Comparison of ENCODE assay signal across 13 cellular contexts in the genomic region with DNA sequence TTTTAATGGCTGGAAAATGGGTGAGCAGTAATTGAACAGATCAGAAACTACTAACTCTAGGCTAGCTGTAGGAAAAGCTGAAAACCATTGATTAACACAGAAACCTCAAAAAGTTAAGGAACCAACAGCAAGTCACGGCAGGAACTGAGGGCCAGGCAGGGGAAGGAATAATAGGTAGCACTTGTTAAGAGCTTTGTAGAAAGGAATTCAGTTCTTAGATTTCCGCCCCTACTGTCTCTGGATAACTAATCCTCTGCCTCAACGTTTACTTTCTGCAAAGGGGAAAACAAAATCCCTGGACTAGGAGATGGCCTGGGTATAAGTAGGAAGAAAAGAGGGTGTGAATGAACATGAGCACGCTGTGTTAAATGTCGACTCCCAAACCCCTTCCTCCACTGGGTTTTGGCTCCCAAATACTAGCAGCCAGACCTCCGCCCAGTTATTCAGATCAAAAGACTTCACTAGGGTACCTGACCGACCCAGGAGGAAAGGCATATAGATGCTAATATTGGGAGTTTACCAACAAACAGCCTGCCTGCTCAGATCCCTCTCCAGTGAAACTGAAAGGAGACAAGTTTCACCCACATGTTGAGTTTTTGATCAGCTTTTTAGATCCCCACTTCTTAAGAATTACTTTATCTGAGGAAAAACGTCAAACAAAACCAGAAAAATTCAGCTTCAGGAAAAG. TPM values are rescaled to one million over a fixed set of nuclear protein-coding genes. Genes with fewer than 3 reads are reported as not detected.
DNase-seq lines count a peak whose midpoint lies in the region; ATAC-seq, FAIRE-seq and TF ChIP-seq lines count a peak whose summit lies in the region.
"Had no signal": no experiment of that assay in that cellular context is flagged by ENCODE, and none has a peak within 500 bp of the region (broad histone marks: within the 10 kb centered on the region; RNA-seq: fewer than 3 reads in every experiment).

No MANE protein-coding gene starts in this region.

- 69 to 73% (median 70%) methylated on average over 8 of the region's 8 CpGs for WGBS in psoas muscle, 3 donors
- WGBS in spleen, 5 donors: 66 to 81% (median 75%) methylated on average over 8 of the region's 8 CpGs

- ATAC-seq in GM21717 (IDR thresholded peaks at IDR 0.05; ENCODE audit: unreplicated experiment): peak; percentile 56
- ATAC-seq in psoas muscle: no peak
- ATAC-seq in GM18505 (IDR thresholded peaks at IDR 0.05; ENCODE audit: unreplicated experiment): no peak
- ATAC-seq: left lobe of liver had no signal

- peaks cover 33% of the 10 kb centered on the region for H3K36me3 Mint-ChIP-seq in activated CD4-positive, alpha-beta memory T cell treated with anti-CD3 and anti-CD28 coated beads, Interleukin-2, amount 10 ng/mL, durations not matched to agents 7 days and 5 days (ENCODE audit: low read depth)
- no peaks in the 10 kb centered on the region for H3K36me3 Mint-ChIP-seq in mesothelial cell of epicardium

- H3K4me3 Mint-ChIP-seq in activated CD4-positive, alpha-beta memory T cell treated with anti-CD3 and anti-CD28 coated beads, Interleukin-2, amount 10 ng/mL, durations not matched to agents 7 days and 5 days: peak overlapping the region; percentile 60
- no peak overlapping the region for H3K4me3 Mint-ChIP-seq in mesothelial cell of epicardium
- H3K4me3 Mint-ChIP-seq: HFFc6 had no signal

- TF ChIP-seq CTCF in mesothelial cell of epicardium (IDR thresholded peaks at IDR 0.05; ENCODE audit: unreplicated experiment) (no peak), psoas muscle (IDR thresholded peaks at IDR 0.05) (no peak), spleen (IDR thresholded peaks at IDR 0.05 in 8 of 11, conservative IDR thresholded peaks at IDR 0.05 in 3 of 11) (no peak)

- peak; percentile 65 for FAIRE-seq in GM12891 (lab: Jason Lieb, UNC)

- DNase-seq in GM12891 (ENCODE audit: insufficient read length, low spot score): no peak
- no peak for DNase-seq in activated CD4-positive, alpha-beta memory T cell treated with anti-CD3 and anti-CD28 coated beads, Interleukin-2, amount 10 ng/mL, durations not matched to agents 7 days and 5 days
- DNase-seq in mesothelial cell of epicardium (ENCODE audit: low spot score in 2 of 2, unreplicated experiment in 2 of 2): no peak
- DNase-seq in psoas muscle: no peak
- DNase-seq in spleen: no peak
- DNase-seq in retina: no peak
- DNase-seq: HFFc6, NCI-H1436, ovary, transverse colon had no signal

- peaks cover 85% of the 10 kb centered on the region for H3K4me1 Mint-ChIP-seq in activated CD4-positive, alpha-beta memory T cell treated with anti-CD3 and anti-CD28 coated beads, Interleukin-2, amount 10 ng/mL, durations not matched to agents 7 days and 5 days
- peaks cover 65% of the 10 kb centered on the region for H3K4me1 Mint-ChIP-seq in mesothelial cell of epicardium

- H3K4me1 ChIP-seq in psoas muscle (peaks cover 45% of the 10 kb centered on the region), spleen (peaks cover 0 to 93% (median 43%) of the 10 kb centered on the region in 6 donors)

- H3K4me3 ChIP-seq in psoas muscle (no peak overlapping the region), spleen (no peak overlapping the region)
- H3K4me3 ChIP-seq: ovary, transverse colon had no signal

- POLR2A ChIA-PET in activated CD4-positive, alpha-beta memory T cell treated with anti-CD3 and anti-CD28 coated beads, Interleukin-2, amount 10 ng/mL, durations not matched to agents 7 days and 5 days (lab: Charles Lee): interaction anchor here (1.1 to 2.0 kb wide), 4 partner anchors 9 to 47 kb away, joined by 3 to 18 read pairs (median 10); partner anchors contain the start of gene SMAD2

- H3K27ac ChIP-seq in psoas muscle: no peak overlapping the region
- no peak overlapping the region for H3K27ac ChIP-seq in spleen
- H3K27ac ChIP-seq: ovary, transverse colon had no signal

- intact Hi-C loops in psoas muscle (cut with DNase I) (no loop called here), spleen (cut with DNase I; ENCODE audit: low total_unique reads) (no loop called here)

- peak overlapping the region; percentile 72 for H3K27ac Mint-ChIP-seq in activated CD4-positive, alpha-beta memory T cell treated with anti-CD3 and anti-CD28 coated beads, Interleukin-2, amount 10 ng/mL, durations not matched to agents 7 days and 5 days
- H3K27ac Mint-ChIP-seq in mesothelial cell of epicardium: peak overlapping the region; percentile 19
- H3K27ac Mint-ChIP-seq: HFFc6 had no signal

- H3K36me3 ChIP-seq in psoas muscle (ENCODE audit: insufficient read depth in 1 of 2, low read depth in 1 of 2) (no peaks in the 10 kb centered on the region), spleen (peaks cover 0 to 5% (median 0%) of the 10 kb centered on the region in 6 donors)
- H3K36me3 ChIP-seq: ovary, transverse colon had no signal

- no peak for TF ChIP-seq POLR2A in GM12891 (IDR thresholded peaks at IDR 0.05; ENCODE audit: low read depth, low read length)
- TF ChIP-seq POLR2A in spleen (IDR thresholded peaks at IDR 0.05): no peak
- TF ChIP-seq POLR2A in GM18505 (IDR thresholded peaks at IDR 0.05; ENCODE audit: borderline replicate concordance, extremely low read depth, insufficient read depth, insufficient read length): no peak

- no peaks in the 10 kb centered on the region for H3K9me3 Mint-ChIP-seq in activated CD4-positive, alpha-beta memory T cell treated with anti-CD3 and anti-CD28 coated beads, Interleukin-2, amount 10 ng/mL, durations not matched to agents 7 days and 5 days
- no peaks in the 10 kb centered on the region for H3K9me3 Mint-ChIP-seq in mesothelial cell of epicardium
- H3K9me3 Mint-ChIP-seq: HFFc6 had no signal

- CTCF ChIA-PET in activated CD4-positive, alpha-beta memory T cell treated with anti-CD3 and anti-CD28 coated beads, Interleukin-2, amount 10 ng/mL, durations not matched to agents 7 days and 5 days (lab: Charles Lee): interaction anchor here (0.8 kb wide), 1 partner anchor 13 kb away, joined by 3 read pairs; no protein-coding TSS in a partner anchor

- no peaks in the 10 kb centered on the region for H3K9me3 ChIP-seq in psoas muscle
- H3K9me3 ChIP-seq in spleen: no peaks in the 10 kb centered on the region
- H3K9me3 ChIP-seq: ovary, transverse colon had no signal

- H3K27me3 Mint-ChIP-seq in activated CD4-positive, alpha-beta memory T cell treated with anti-CD3 and anti-CD28 coated beads, Interleukin-2, amount 10 ng/mL, durations not matched to agents 7 days and 5 days: no peaks in the 10 kb centered on the region
- no peaks in the 10 kb centered on the region for H3K27me3 Mint-ChIP-seq in mesothelial cell of epicardium (ENCODE audit: low read depth)

- H3K27me3 ChIP-seq in psoas muscle (ENCODE audit: insufficient read depth in 3 of 3, low read length in 2 of 3) (no peaks in the 10 kb centered on the region), spleen (replicated peaks in 1 of 7) (no peaks in the 10 kb centered on the region)
- H3K27me3 ChIP-seq: ovary, transverse colon had no signal

TF ChIP-seq in GM12891, 5 proteins besides CTCF, POLR2A, EP300 and RAD21:
- TF ChIP-seq TAF1 (IDR thresholded peaks at IDR 0.05; ENCODE audit: low read depth, low read length): no peak
- TF ChIP-seq PAX5 (IDR thresholded peaks at IDR 0.05; ENCODE audit: insufficient read depth, low read length, severe bottlenecking): no peak
- TF ChIP-seq POU2F2 (IDR thresholded peaks at IDR 0.05; ENCODE audit: low read depth, low read length): no peak
- TF ChIP-seq SPI1 (IDR thresholded peaks at IDR 0.05; ENCODE audit: low read depth, low read length): no peak
- TF ChIP-seq POLR2AphosphoS5 (IDR thresholded peaks at IDR 0.05; ENCODE audit: low read depth, low read length): no peak

RNA-seq across cellular contexts. Expression of gene SMAD2, which starts 12.4 kb away (rescaled TPM):
- polyA plus RNA-seq in GM12891 (2012; ENCODE audit: low read depth, missing spikeins): 60.6 TPM
- total RNA-seq in activated CD4-positive, alpha-beta memory T cell treated with anti-CD3 and anti-CD28 coated beads, Interleukin-2, amount 10 ng/mL, durations not matched to agents 7 days and 5 days: 100 to 1,000 TPM; 170 to 174 TPM
- total RNA-seq in mesothelial cell of epicardium (161 to 164 TPM (median 164 TPM) in 3 replicates), psoas muscle (10 to 100 TPM; 60.1 to 76.4 (median 63.8) TPM), spleen (100 to 1,000 TPM in 4 of 7 donors, 10 to 100 TPM in 3; 76.4 to 162 (median 119) TPM)
- polyA plus RNA-seq in psoas muscle (10 to 100 TPM; 28.3 to 59.1 (median 33.2) TPM), spleen (10 to 100 TPM; 13.2 to 33.3 (median 21.6) TPM)
